ENCODE assay signal across 8 cellular contexts in genomic region chrX:103817502-103817901, GRCh38. TPM values are rescaled to one million over a fixed set of nuclear protein-coding genes. Genes with fewer than 3 reads are reported as not detected.
DNase-seq lines count a peak whose midpoint lies in the region; ATAC-seq and TF ChIP-seq lines count a peak whose summit lies in the region.

No MANE protein-coding gene starts in this region.

- H3K23ac ChIP-seq in H9 (ENCODE audit: insufficient read length, low read depth, low read length): no peak overlapping the region

- no peak overlapping the region for H2BK120ac ChIP-seq in H9 (ENCODE audit: low read depth, low read length, poor library complexity, severe bottlenecking)

- TF ChIP-seq POLR2A in body of pancreas (IDR thresholded peaks at IDR 0.05) (no peak), right lobe of liver (IDR thresholded peaks at IDR 0.05) (no peak)

- H3K79me1 ChIP-seq in H9 (ENCODE audit: insufficient read depth, low read depth, low read length, poor library complexity, severe bottlenecking): no peaks in the 10 kb centered on the region

- H2BK15ac ChIP-seq in H9 (ENCODE audit: low read depth, low read length): no peak overlapping the region

- TF ChIP-seq CTCF in H9 (conservative IDR thresholded peaks at IDR 0.05) (peak; percentile 90), body of pancreas (IDR thresholded peaks at IDR 0.05) (peak; percentile 52 to 81 (median 58)), right lobe of liver (IDR thresholded peaks at IDR 0.05) (peak; percentile 53 to 89 (median 82))

- H3K9me3 ChIP-seq in H9 (ENCODE audit: control insufficient read depth, low read depth, low read length) (no peaks in the 10 kb centered on the region), body of pancreas (no peaks in the 10 kb centered on the region), right lobe of liver (no peaks in the 10 kb centered on the region)

- H3K18ac ChIP-seq in H9 (ENCODE audit: insufficient read length, low read depth, low read length): no peak overlapping the region

- H3K36me3 ChIP-seq in body of pancreas (replicated peaks in 1 of 2; ENCODE audit: insufficient read depth in 1 of 2, low read depth in 2 of 2) (no peaks in the 10 kb centered on the region), right lobe of liver (no peaks in the 10 kb centered on the region)

- intact Hi-C loops in body of pancreas (cut with DNase I): loop anchor here (5.0 kb wide), 1 partner anchor 280 kb away; no protein-coding TSS in a partner anchor
- intact Hi-C loops in right lobe of liver (cut with DNase I): loop anchor here in 1 of 2 donors (10.0 kb wide), 1 partner anchor 283 kb away; no protein-coding TSS in a partner anchor

- H3K4me1 ChIP-seq in H9 (ENCODE audit: insufficient read depth, low read length): no peaks in the 10 kb centered on the region
- no peaks in the 10 kb centered on the region for H3K4me1 ChIP-seq in body of pancreas
- H3K4me1 ChIP-seq in right lobe of liver: no peaks in the 10 kb centered on the region

- no peak overlapping the region for H4K91ac ChIP-seq in H9 (ENCODE audit: insufficient read length, low read depth, low read length)

- H2AFZ ChIP-seq in H9 (ENCODE audit: low read length): no peak overlapping the region

- no peak overlapping the region for H3K9ac ChIP-seq in H9 (ENCODE audit: extremely low read depth, insufficient read length, low read length)

- no peak overlapping the region for H4K8ac ChIP-seq in H9 (replicated peaks; ENCODE audit: insufficient read length, low read depth, low read length)

- no peak overlapping the region for H2BK5ac ChIP-seq in H9 (ENCODE audit: insufficient read length, low read length)

- no peak overlapping the region for H3K14ac ChIP-seq in H9 (ENCODE audit: insufficient read depth, low read length)

- H3K27ac ChIP-seq in H9 (ENCODE audit: insufficient read length, low read depth, low read length): no peak overlapping the region
- H3K27ac ChIP-seq in body of pancreas: no peak overlapping the region
- H3K27ac ChIP-seq in right lobe of liver: no peak overlapping the region

- no peaks in the 10 kb centered on the region for H3K27me3 ChIP-seq in H9 (ENCODE audit: insufficient read depth, low read length)
- no peaks in the 10 kb centered on the region for H3K27me3 ChIP-seq in body of pancreas
- no peaks in the 10 kb centered on the region for H3K27me3 ChIP-seq in right lobe of liver

- H3T11ph ChIP-seq in H9 (ENCODE audit: low read length): no peak overlapping the region

- WGBS in H9 (ENCODE audit: extremely low coverage, insufficient read length, low lambda C conversion rate): no CpG with 5 or more reads among the region's 5 CpGs
- WGBS in body of pancreas, 2 donors: 11 to 15% methylated on average over 5 of the region's 5 CpGs
- 11% methylated on average over 5 of the region's 5 CpGs for WGBS in right lobe of liver (ENCODE audit: insufficient coverage, low coverage, low lambda C conversion rate, missing lambda C conversion rate)

- no peak overlapping the region for H3K4me3 ChIP-seq in body of pancreas
- H3K4me3 ChIP-seq in right lobe of liver: no peak overlapping the region

- no peak overlapping the region for H3K4me2 ChIP-seq in H9 (ENCODE audit: insufficient read depth, insufficient read length, low read length)

- H3K36me3 Mint-ChIP-seq in H9 (ENCODE audit: insufficient read depth in 1 of 3, low read depth in 3 of 3): no peaks in the 10 kb centered on the region

- H2BK12ac ChIP-seq in H9 (ENCODE audit: insufficient read length, low read depth, low read length): no peak overlapping the region

- H2AK5ac ChIP-seq in H9 (ENCODE audit: insufficient read length, low read length): no peak overlapping the region

- no peak overlapping the region for H3K4ac ChIP-seq in H9 (ENCODE audit: low read depth, low read length)

- peak; percentile 64 for DNase-seq in NOMO-1 treated with DMSO at 0.1 percent for 48 hours (lab: John Stamatoyannopoulos, UW; ENCODE audit: unreplicated experiment)
- no peak for DNase-seq in NOMO-1 treated with dmso at 0.1 percent for 144 hours (lab: John Stamatoyannopoulos, UW; ENCODE audit: unreplicated experiment)
- DNase-seq in H9: no peak
- peak; percentile 60 for DNase-seq in NCI-H345 (lab: John Stamatoyannopoulos, UW)
- peak in 1 of 4 donors; percentile 12 for DNase-seq in body of pancreas
- DNase-seq in right lobe of liver: no peak

- no peaks in the 10 kb centered on the region for H3K4me1 Mint-ChIP-seq in H9

- no peak overlapping the region for H3K56ac ChIP-seq in H9 (ENCODE audit: insufficient read length, low read depth, low read length)

- no peak overlapping the region for H3K4me3 Mint-ChIP-seq in H9

- H3K27ac Mint-ChIP-seq in H9: no peak overlapping the region

- peaks cover 17% of the 10 kb centered on the region for H3K27me3 Mint-ChIP-seq in H9 (ENCODE audit: low read depth)

- no peak overlapping the region for H2BK20ac ChIP-seq in H9 (ENCODE audit: low read depth, low read length, poor library complexity, severe bottlenecking)

- peaks cover 0 to 28% of the 10 kb centered on the region in 2 experiments; a peak in 2 of 5 replicates for H3K9me3 Mint-ChIP-seq in H9

- no peaks in the 10 kb centered on the region for H3K79me2 ChIP-seq in H9 (ENCODE audit: insufficient read depth, low read length)

- no peak for ATAC-seq in body of pancreas
- ATAC-seq in right lobe of liver: peak; percentile 52 to 76 (median 65)
- ATAC-seq in HG03095 (IDR thresholded peaks at IDR 0.05; ENCODE audit: unreplicated experiment): no peak
- no peak for ATAC-seq in HG02798 (IDR thresholded peaks at IDR 0.05; ENCODE audit: poor library complexity, unreplicated experiment)

- H4K20me1 ChIP-seq in H9 (ENCODE audit: control insufficient read depth, insufficient read depth, insufficient read length): no peaks in the 10 kb centered on the region

- no peak overlapping the region for H4K5ac ChIP-seq in H9 (ENCODE audit: insufficient read length, low read depth, low read length)

- H3K23me2 ChIP-seq in H9 (ENCODE audit: insufficient read length, low read depth, low read length, poor library complexity, severe bottlenecking): no peaks in the 10 kb centered on the region

RNA-seq across cellular contexts. Expression of gene RAB9B, which starts 14.6 kb away (rescaled TPM):
- 0.15 and 0.31 TPM in 2 replicates for total RNA-seq in H9 (2021)
- total RNA-seq in body of pancreas: under 1 TPM; 0.66 to 0.78 TPM
- total RNA-seq in right lobe of liver: under 1 TPM in 5 of 6 experiments, not detected in 1; 0.05 to 0.25 (median 0.12) TPM

RNA-seq across cellular contexts. Expression of gene PLP1, which starts 40.9 kb away (rescaled TPM):
- 86.3 and 88.3 TPM in 2 replicates for total RNA-seq in H9 (2021)
- total RNA-seq in body of pancreas: 1 to 10 TPM in 1 of 2 donors, under 1 TPM in 1; 0.78 to 2.0 TPM
- total RNA-seq in right lobe of liver: under 1 TPM in 4 of 6 experiments, not detected in 2; 0.24 to 0.75 (median 0.61) TPM

Comparison
In these comparisons a context has a peak if more than half of its experiments do, and no peak if none do; other contexts are left out.
1. DNase-seq: peak in NOMO-1 treated with DMSO at 0.1 percent for 48 hours (single experiment) and NCI-H345 (single experiment); none in NOMO-1 treated with dmso at 0.1 percent for 144 hours (single experiment), H9 (single experiment) and right lobe of liver (0 of 3).
2. ATAC-seq: peak in right lobe of liver (4 of 4); none in body of pancreas (single experiment), HG03095 (single experiment) and HG02798 (single experiment).
3. RNA of gene PLP1, which starts 40.9 kb away (total RNA-seq): 86.3 to 88.3 TPM in H9; 0.78 to 2.0 TPM in body of pancreas and 0.24 to 0.75 TPM in right lobe of liver; every median in the first group is over 10 times any median in the second.
4. Peak in every context shown above with its lines, with median percentiles within 50 percentile points of each other: CTCF ChIP-seq.